Comparison of ENCODE assay signal across 13 cellular contexts in the genomic region with DNA sequence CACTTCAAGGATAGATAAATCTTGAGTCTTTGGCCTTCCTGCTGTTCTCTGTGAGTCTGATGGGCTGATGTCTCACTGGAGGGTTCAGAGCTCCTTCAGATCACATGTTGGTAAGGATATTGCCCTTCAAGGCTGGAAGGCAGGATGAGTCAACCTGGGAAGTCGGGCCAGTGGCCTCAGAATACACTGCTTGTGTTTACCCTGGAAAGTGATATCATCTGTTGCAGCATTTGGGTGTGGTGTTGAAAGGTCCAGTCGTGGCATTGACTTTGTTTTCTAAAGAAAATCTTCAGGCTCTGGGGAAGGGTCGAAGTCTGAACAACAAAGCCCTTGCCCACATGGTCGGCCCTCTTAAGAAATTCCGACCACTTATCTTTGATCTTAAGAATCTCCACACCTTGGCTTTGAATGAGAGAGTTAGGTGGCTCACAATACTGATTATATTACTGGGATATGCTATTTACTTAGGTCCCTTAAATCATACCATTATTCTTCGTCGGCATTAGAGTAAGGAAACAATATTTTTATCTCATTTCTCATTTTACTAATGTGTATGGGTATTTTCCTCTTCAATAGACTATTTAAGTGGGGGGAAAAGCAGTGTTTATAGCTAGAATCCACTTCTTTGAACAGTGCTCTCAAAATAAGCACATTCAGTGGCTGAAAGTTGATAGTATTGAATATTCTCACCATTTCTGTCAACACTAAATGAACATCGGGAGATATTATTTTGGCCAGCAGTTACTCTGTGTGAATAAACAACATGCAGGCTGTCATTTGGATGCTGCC.
DNase-seq lines count a peak whose midpoint lies in the region; ATAC-seq lines count a peak whose summit lies in the region.
"Had no signal": no experiment of that assay in that cellular context is flagged by ENCODE, and none has a peak within 500 bp of the region (broad histone marks: within the 10 kb centered on the region; RNA-seq: fewer than 3 reads in every experiment).

No MANE protein-coding gene starts in this region.

- in situ Hi-C loops in KBM-7 (cut with MboI; ENCODE audit: low pct_unique_long_range_greater_than_20kb, low sequenced_read_pairs) = no loop called here

- no peaks in the 10 kb centered on the region for H3K4me1 Mint-ChIP-seq in activated CD4-positive, alpha-beta memory T cell treated with anti-CD3 and anti-CD28 coated beads, Interleukin-2, amount 10 ng/mL, durations not matched to agents 7 days and 5 days
- H3K4me1 Mint-ChIP-seq: activated naive CD8-positive, alpha-beta T cell treated with anti-CD3 and anti-CD28 coated beads, Interleukin-2, amount 50 U/mL, for 24 hours had no signal

- H3K9me3 Mint-ChIP-seq in activated CD4-positive, alpha-beta memory T cell treated with anti-CD3 and anti-CD28 coated beads, Interleukin-2, amount 10 ng/mL, durations not matched to agents 7 days and 5 days = no peaks in the 10 kb centered on the region
- H3K9me3 Mint-ChIP-seq: activated naive CD8-positive, alpha-beta T cell treated with anti-CD3 and anti-CD28 coated beads, Interleukin-2, amount 50 U/mL, for 24 hours had no signal

- H3K27me3 Mint-ChIP-seq in activated CD4-positive, alpha-beta memory T cell treated with anti-CD3 and anti-CD28 coated beads, Interleukin-2, amount 10 ng/mL, durations not matched to agents 7 days and 5 days = peaks cover 6% of the 10 kb centered on the region

- CTCF ChIA-PET in activated CD4-positive, alpha-beta memory T cell treated with anti-CD3 and anti-CD28 coated beads, Interleukin-2, amount 10 ng/mL, durations not matched to agents 7 days and 5 days (lab: Charles Lee) = no interaction called here

- H3K36me3 Mint-ChIP-seq in activated CD4-positive, alpha-beta memory T cell treated with anti-CD3 and anti-CD28 coated beads, Interleukin-2, amount 10 ng/mL, durations not matched to agents 7 days and 5 days (ENCODE audit: low read depth) = no peaks in the 10 kb centered on the region

- H3K4me3 Mint-ChIP-seq in activated CD4-positive, alpha-beta memory T cell treated with anti-CD3 and anti-CD28 coated beads, Interleukin-2, amount 10 ng/mL, durations not matched to agents 7 days and 5 days = no peak overlapping the region
- H3K4me3 Mint-ChIP-seq: activated naive CD8-positive, alpha-beta T cell treated with anti-CD3 and anti-CD28 coated beads, Interleukin-2, amount 50 U/mL, for 24 hours had no signal

- no peak overlapping the region for H3K27ac Mint-ChIP-seq in activated CD4-positive, alpha-beta memory T cell treated with anti-CD3 and anti-CD28 coated beads, Interleukin-2, amount 10 ng/mL, durations not matched to agents 7 days and 5 days
- H3K27ac Mint-ChIP-seq: activated naive CD8-positive, alpha-beta T cell treated with anti-CD3 and anti-CD28 coated beads, Interleukin-2, amount 50 U/mL, for 24 hours had no signal

- intact Hi-C loops in Right ventricle myocardium superior (cut with DNase I) (no loop called here), cardiac septum (cut with DNase I) (no loop called here), left colon (cut with DNase I, micrococcal nuclease) (no loop called here)

- DNase-seq in Right ventricle myocardium superior (peak; percentile 51), cardiac septum (ENCODE audit: low spot score) (no peak), brain pericyte (ENCODE audit: low read depth, low spot score) (peak; percentile 69), left colon (peak in 1 of 2 donors; percentile 55), NCI-H187 treated with DMSO at 0.1 percent for 48 hours (lab: John Stamatoyannopoulos, UW) (no peak), KBM-7 (no peak)
- no peak for DNase-seq in activated CD4-positive, alpha-beta memory T cell treated with anti-CD3 and anti-CD28 coated beads, Interleukin-2, amount 10 ng/mL, durations not matched to agents 7 days and 5 days
- DNase-seq: activated naive CD8-positive, alpha-beta T cell treated with anti-CD3 and anti-CD28 coated beads, Interleukin-2, amount 50 U/mL, for 24 hours; BE2C; NCI-H2081; stimulated activated CD4-positive, alpha-beta T cell treated with anti-CD3 and anti-CD28 coated beads, Interleukin-12 subunit alpha, Interleukin-12 subunit beta, amount 100 ng/mL, for 4 hours; upper lobe of left lung had no signal

- ATAC-seq in Right ventricle myocardium superior (ENCODE audit: poor library complexity) (peak; percentile 32), left colon (peak; percentile 99), HG02981 (IDR thresholded peaks at IDR 0.05; ENCODE audit: unreplicated experiment) (no peak)
- ATAC-seq: activated naive CD8-positive, alpha-beta T cell treated with anti-CD3 and anti-CD28 coated beads, Interleukin-2, amount 50 U/mL, for 24 hours had no signal

- POLR2A ChIA-PET in activated CD4-positive, alpha-beta memory T cell treated with anti-CD3 and anti-CD28 coated beads, Interleukin-2, amount 10 ng/mL, durations not matched to agents 7 days and 5 days (lab: Charles Lee) = no interaction called here

Comparison
In these comparisons a context has a peak if more than half of its experiments do, and no peak if none do; other contexts are left out.
1. DNase-seq: peak in Right ventricle myocardium superior (single experiment) and brain pericyte (single experiment); none in cardiac septum (single experiment), NCI-H187 treated with DMSO at 0.1 percent for 48 hours (single experiment), KBM-7 (single experiment) and activated CD4-positive, alpha-beta memory T cell treated with anti-CD3 and anti-CD28 coated beads, Interleukin-2, amount 10 ng/mL, durations not matched to agents 7 days and 5 days (single experiment).